ENCODE assay signal across 5 cellular contexts in genomic region chr7:130083497-130083896, GRCh38. TPM values are rescaled to one million over a fixed set of nuclear protein-coding genes. Genes with fewer than 3 reads are reported as not detected.
DNase-seq lines count a peak whose midpoint lies in the region; ATAC-seq, FAIRE-seq and TF ChIP-seq lines count a peak whose summit lies in the region.
"Not testable (repeated sequence)": the region's sequence is repeated elsewhere in the genome, so short reads cannot be mapped to it uniquely, and the experiment has no call there.

No MANE protein-coding gene starts in this region.

- not testable (repeated sequence) for H3K9me3 Mint-ChIP-seq in chondrocyte (ENCODE audit: low read depth); nephron progenitor cell

- H4K8ac ChIP-seq in IMR-90 (ENCODE audit: low read depth in 2 of 2, low read length in 2 of 2): not testable (repeated sequence)

- not testable (repeated sequence) for H3K9me1 ChIP-seq in IMR-90 (ENCODE audit: insufficient read depth, low read length)

- H3K9me3 ChIP-seq in IMR-90 (ENCODE audit: control insufficient read depth, insufficient read depth, low read length); T-helper 17 cell (ENCODE audit: control insufficient read depth, low read length, poor library complexity, severe bottlenecking); HepG2 (ENCODE audit: low read length): not testable (repeated sequence)

- H3K14ac ChIP-seq in IMR-90 (replicated peaks; ENCODE audit: low read depth, low read length): not testable (repeated sequence)

- not testable (repeated sequence) for H4K5ac ChIP-seq in IMR-90 (ENCODE audit: low read depth, low read length)

- not testable (repeated sequence) for H3K27me3 Mint-ChIP-seq in T-helper 17 cell; chondrocyte (ENCODE audit: low read depth); nephron progenitor cell (ENCODE audit: low read depth, poor library complexity)

- not testable (repeated sequence) for ATAC-seq in IMR-90 (ENCODE audit: low read depth); T-helper 17 cell; HepG2

- not testable (repeated sequence) for H3K4me2 ChIP-seq in IMR-90 (ENCODE audit: low read depth, low read length); HepG2 (ENCODE audit: low read depth, low read length)

- H4K20me1 ChIP-seq in IMR-90 (ENCODE audit: insufficient read depth, low read length): peaks cover 17% of the 10 kb centered on the region
- not testable (repeated sequence) for H4K20me1 ChIP-seq in HepG2 (ENCODE audit: insufficient read depth, low read length)

- dilution Hi-C loops in IMR-90 (cut with HindIII; ENCODE audit: low sequenced_read_pairs, unreplicated experiment): not testable (repeated sequence)

- not testable (repeated sequence) for TF ChIP-seq EP300 in HepG2 (IDR thresholded peaks at IDR 0.05; ENCODE audit: low read depth in 2 of 2, low read length in 2 of 2); HepG2 (CRISPR knock-in tag; IDR thresholded peaks at IDR 0.05; ENCODE audit: borderline replicate concordance)

- intact Hi-C loops in IMR-90 (cut with micrococcal nuclease); HepG2 (cut with micrococcal nuclease; ENCODE audit: unreplicated experiment): not testable (repeated sequence)

- H3K9ac ChIP-seq in IMR-90 (ENCODE audit: low read depth, low read length); HepG2 (ENCODE audit: insufficient read depth, low read depth, low read length): not testable (repeated sequence)

- not testable (repeated sequence) for H2BK20ac ChIP-seq in IMR-90 (ENCODE audit: low read depth, low read length)

- not testable (repeated sequence) for H2AK5ac ChIP-seq in IMR-90 (ENCODE audit: low read depth, low read length)

- H3K79me1 ChIP-seq in IMR-90 (ENCODE audit: low read depth in 1 of 2, low read length in 2 of 2): peaks cover 20 to 47% of the 10 kb centered on the region in 2 experiments; a peak in 3 of 4 replicates

- peak overlapping the region; percentile 6 for H3K27ac Mint-ChIP-seq in T-helper 17 cell
- H3K27ac Mint-ChIP-seq in chondrocyte (ENCODE audit: unreplicated experiment): peak overlapping the region; percentile 11
- peak overlapping the region; percentile 23 for H3K27ac Mint-ChIP-seq in nephron progenitor cell

- not testable (repeated sequence) for H3K56ac ChIP-seq in IMR-90 (ENCODE audit: extremely low read depth, insufficient read depth, low read length)

- H3K23ac ChIP-seq in IMR-90 (ENCODE audit: low read depth, low read length): not testable (repeated sequence)

- not testable (repeated sequence) for H3K4me3 ChIP-seq in IMR-90 (ENCODE audit: insufficient read depth, low read depth, low read length); HepG2 (replicated peaks in 1 of 3; ENCODE audit: insufficient read depth in 1 of 3, low read depth in 2 of 3, low read length in 3 of 3)

- not testable (repeated sequence) for H3K4me1 ChIP-seq in IMR-90 (ENCODE audit: control insufficient read depth, insufficient read depth, low read length); HepG2 (ENCODE audit: insufficient read depth, low read length)

- not testable (repeated sequence) for TF ChIP-seq CTCF in IMR-90 (conservative IDR thresholded peaks at IDR 0.05; ENCODE audit: low read depth, low read length); chondrocyte (IDR thresholded peaks at IDR 0.05); HepG2 (CRISPR knock-in tag; IDR thresholded peaks at IDR 0.05); nephron progenitor cell (IDR thresholded peaks at IDR 0.05)

- POLR2A ChIA-PET in IMR-90 (lab: Charles Lee; ENCODE audit: unreplicated experiment): not testable (repeated sequence)
- POLR2A ChIA-PET in HepG2 (lab: Yijun Ruan, JAX): interaction anchor here (1.5 kb wide), 1 partner anchor 13 kb away, joined by 3 read pairs; the partner anchor contains the start of gene KLHDC10

- H4K91ac ChIP-seq in IMR-90 (ENCODE audit: insufficient read depth, low read depth, low read length): not testable (repeated sequence)

- no CpG with 5 or more reads among the region's 4 CpGs for WGBS in IMR-90 (ENCODE audit: extremely low coverage in 2 of 2, insufficient read length in 1 of 2), 2 experiments
- 85% methylated on average over 4 of the region's 4 CpGs for whole genome bisulfite sequencing in HepG2 (ENCODE audit: low lambda C conversion rate)

- not testable (repeated sequence) for H3K27me3 ChIP-seq in IMR-90 (ENCODE audit: control insufficient read depth, insufficient read depth, low read length); HepG2 (ENCODE audit: control insufficient read depth in 1 of 2, insufficient read depth in 2 of 2, low read length in 2 of 2)

- not testable (repeated sequence) for H3K4ac ChIP-seq in IMR-90 (ENCODE audit: low read depth, low read length)

- not testable (repeated sequence) for H3K27ac ChIP-seq in IMR-90 (ENCODE audit: insufficient read depth, low read length); HepG2 (ENCODE audit: extremely low read length, insufficient read depth, low read length)

- not testable (repeated sequence) for BruUV-seq in IMR-90 (replicated peaks; lab: Mats Ljungman, UMichigan); HepG2 (replicated peaks; lab: Mats Ljungman, UMichigan)

- H2AK9ac ChIP-seq in IMR-90 (replicated peaks; ENCODE audit: low read depth, low read length, poor library complexity): not testable (repeated sequence)

- not testable (repeated sequence) for H3K4me3 Mint-ChIP-seq in T-helper 17 cell; chondrocyte (ENCODE audit: unreplicated experiment); nephron progenitor cell

- not testable (repeated sequence) for H3K36me3 ChIP-seq in IMR-90 (ENCODE audit: control insufficient read depth, insufficient read depth, low read length); HepG2 (replicated peaks in 1 of 2; ENCODE audit: control insufficient read depth in 1 of 2, insufficient read depth in 2 of 2, low read length in 2 of 2)

- H2AFZ ChIP-seq in IMR-90 (replicated peaks; ENCODE audit: low read length, poor library complexity); HepG2 (ENCODE audit: low read length): not testable (repeated sequence)

- not testable (repeated sequence) for TF ChIP-seq RAD21 in IMR-90 (IDR thresholded peaks at IDR 0.05; ENCODE audit: low read length); HepG2 (CRISPR knock-in tag; IDR thresholded peaks at IDR 0.05)

- not testable (repeated sequence) for DNase-seq in IMR-90; T-helper 17 cell; chondrocyte (ENCODE audit: low spot score); HepG2 (ENCODE audit: low spot score); nephron progenitor cell

- peaks cover 50% of the 10 kb centered on the region for H3K79me2 ChIP-seq in HepG2 (ENCODE audit: insufficient read depth, low read length)

- CTCF ChIA-PET in IMR-90 (lab: Yijun Ruan, JAX): interaction anchor here (0.6 to 1.1 kb wide), 4 partner anchors 9 to 639 kb away, joined by 3 read pairs; no protein-coding TSS in a partner anchor
- CTCF ChIA-PET in HepG2 (lab: Yijun Ruan, JAX; ENCODE audit: low intra/inter-chr PET ratio, low total read pairs): interaction anchor here (2.0 kb wide), 1 partner anchor 11 kb away, joined by 4 read pairs; no protein-coding TSS in a partner anchor

- H2BK120ac ChIP-seq in IMR-90 (ENCODE audit: low read depth, low read length): not testable (repeated sequence)

- not testable (repeated sequence) for H3K36me3 Mint-ChIP-seq in T-helper 17 cell (ENCODE audit: low read depth); chondrocyte (ENCODE audit: low read depth)
- peaks cover 48% of the 10 kb centered on the region for H3K36me3 Mint-ChIP-seq in nephron progenitor cell (ENCODE audit: low read depth)

- in situ Hi-C loops in IMR-90 (cut with MboI; ENCODE audit: low sequenced_read_pairs); HepG2 (cut with HindIII; ENCODE audit: extremely low pct_ligation_motif_present, low pct_unique_long_range_greater_than_20kb): not testable (repeated sequence)

- H3K18ac ChIP-seq in IMR-90 (ENCODE audit: low read depth, low read length): not testable (repeated sequence)

- peaks cover 29% of the 10 kb centered on the region for H3K4me1 Mint-ChIP-seq in T-helper 17 cell
- H3K4me1 Mint-ChIP-seq in chondrocyte (ENCODE audit: low read depth): peaks cover 29% of the 10 kb centered on the region
- H3K4me1 Mint-ChIP-seq in nephron progenitor cell: not testable (repeated sequence)

- H2BK15ac ChIP-seq in IMR-90 (ENCODE audit: low read depth, low read length): not testable (repeated sequence)

- not testable (repeated sequence) for TF ChIP-seq POLR2A in IMR-90 (IDR thresholded peaks at IDR 0.05; ENCODE audit: low read depth, low read length); HepG2 (IDR thresholded peaks at IDR 0.05; ENCODE audit: insufficient read depth in 1 of 2, low read depth in 2 of 2, low read length in 2 of 2)

- H2BK5ac ChIP-seq in IMR-90 (ENCODE audit: low read depth, low read length, poor library complexity, severe bottlenecking): not testable (repeated sequence)

- not testable (repeated sequence) for FAIRE-seq in HepG2 (lab: Jason Lieb, UNC)

RNA-seq across cellular contexts. Expression of gene KLHDC10, which starts 13.2 kb away (rescaled TPM):
- total RNA-seq in IMR-90 (2012; rRNA removed): 27.1 and 34.2 TPM in 2 replicates
- polyA plus RNA-seq in IMR-90 (2012; rRNA removed): 12.4 and 13.3 TPM in 2 replicates
- 3.1 and 3.2 TPM in 2 replicates for polyA plus RNA-seq in IMR-90 (2012; cell fraction: cytosol; rRNA removed)
- polyA plus RNA-seq in IMR-90 (2012; cell fraction: nucleus; rRNA removed; ENCODE audit: low replicate concordance): 6.6 and 35.5 TPM in 2 replicates
- total RNA-seq in T-helper 17 cell: 10 to 100 TPM; 15.8 to 18.8 TPM
- total RNA-seq in chondrocyte: 28.0 to 32.2 TPM (median 28.0 TPM) in 3 replicates
- total RNA-seq in HepG2 (2016; rRNA removed; fragmentation: Illumina TruSeq; extraction: Trizol): 21.6 and 33.4 TPM in 2 replicates
- total RNA-seq in HepG2 (2016; cell fraction: cytosol; rRNA removed; fragmentation: Illumina TruSeq; extraction: Trizol; ENCODE audit: low read depth): 16.9 and 25.1 TPM in 2 replicates
- total RNA-seq in HepG2 (2016; cell fraction: insoluble cytoplasmic fraction; rRNA removed; fragmentation: Illumina TruSeq; extraction: Trizol): 19.5 and 30.3 TPM in 2 replicates
- 13.0 and 15.5 TPM in 2 replicates for total RNA-seq in HepG2 (2016; cell fraction: membrane; rRNA removed; fragmentation: Illumina TruSeq; extraction: Trizol)
- total RNA-seq in HepG2 (2016; cell fraction: nucleus; rRNA removed; fragmentation: Illumina TruSeq; extraction: Trizol): 14.0 and 16.8 TPM in 2 replicates
- 11.4 and 11.9 TPM in 2 replicates for polyA plus RNA-seq in HepG2 (2011; rRNA removed)
- 7.1 and 10.1 TPM in 2 replicates for polyA plus RNA-seq in HepG2 (2011; cell fraction: cytosol; rRNA removed)
- 8.3 and 10.0 TPM in 2 replicates for polyA plus RNA-seq in HepG2 (2011; cell fraction: nucleus; rRNA removed)
- 11.3 and 12.7 TPM in 2 replicates for polyA plus RNA-seq in HepG2 (2012)
- 1.8 and 2.1 TPM in 2 replicates for polyA plus RNA-seq in HepG2 (2016; cell fraction: cytosol; fragmentation: Illumina TruSeq; extraction: Trizol; ENCODE audit: low read depth)
- 18.3 and 18.7 TPM in 2 replicates for polyA plus RNA-seq in HepG2 (2016; cell fraction: insoluble cytoplasmic fraction; fragmentation: Illumina TruSeq; extraction: Trizol; ENCODE audit: low read depth)
- polyA plus RNA-seq in HepG2 (2016; cell fraction: membrane; fragmentation: Illumina TruSeq; extraction: Trizol; ENCODE audit: low read depth): 2.8 and 3.6 TPM in 2 replicates
- polyA plus RNA-seq in HepG2 (2016; cell fraction: nucleus; fragmentation: Illumina TruSeq; extraction: Trizol; ENCODE audit: insufficient read depth, low read depth): 17.6 and 19.4 TPM in 2 replicates
- 16.6 and 24.5 TPM in 2 replicates for polyA minus RNA-seq in HepG2 (2011; rRNA and poly(A)+ RNA removed; ENCODE audit: low replicate concordance)
- polyA minus RNA-seq in HepG2 (2011; cell fraction: cytosol; rRNA and poly(A)+ RNA removed): 18.1 and 20.4 TPM in 2 replicates
- 11.3 TPM in 2 replicates for polyA minus RNA-seq in HepG2 (2011; cell fraction: nucleus; rRNA and poly(A)+ RNA removed)

RNA-seq across cellular contexts. Expression of gene ZC3HC1, which starts 32.3 kb away (rescaled TPM):
- total RNA-seq in IMR-90 (2012; rRNA removed): 19.4 and 26.3 TPM in 2 replicates
- polyA plus RNA-seq in IMR-90 (2012; rRNA removed): 27.2 and 28.2 TPM in 2 replicates
- polyA plus RNA-seq in IMR-90 (2012; cell fraction: cytosol; rRNA removed): 16.4 and 33.4 TPM in 2 replicates
- 20.6 and 23.4 TPM in 2 replicates for polyA plus RNA-seq in IMR-90 (2012; cell fraction: nucleus; rRNA removed; ENCODE audit: low replicate concordance)
- total RNA-seq in T-helper 17 cell: 10 to 100 TPM in 1 of 2 donors, 1 to 10 TPM in 1; 8.8 to 10.3 TPM
- 12.0 to 15.9 TPM (median 14.7 TPM) in 3 replicates for total RNA-seq in chondrocyte
- total RNA-seq in HepG2 (2016; rRNA removed; fragmentation: Illumina TruSeq; extraction: Trizol): 33.6 and 38.7 TPM in 2 replicates
- 10.4 and 11.8 TPM in 2 replicates for total RNA-seq in HepG2 (2016; cell fraction: cytosol; rRNA removed; fragmentation: Illumina TruSeq; extraction: Trizol; ENCODE audit: low read depth)
- total RNA-seq in HepG2 (2016; cell fraction: insoluble cytoplasmic fraction; rRNA removed; fragmentation: Illumina TruSeq; extraction: Trizol): 29.9 and 43.3 TPM in 2 replicates
- 15.9 and 16.7 TPM in 2 replicates for total RNA-seq in HepG2 (2016; cell fraction: membrane; rRNA removed; fragmentation: Illumina TruSeq; extraction: Trizol)
- total RNA-seq in HepG2 (2016; cell fraction: nucleus; rRNA removed; fragmentation: Illumina TruSeq; extraction: Trizol): 16.3 and 20.0 TPM in 2 replicates
- 25.9 and 28.5 TPM in 2 replicates for polyA plus RNA-seq in HepG2 (2011; rRNA removed)
- polyA plus RNA-seq in HepG2 (2011; cell fraction: cytosol; rRNA removed): 26.0 and 26.9 TPM in 2 replicates
- 23.5 and 24.5 TPM in 2 replicates for polyA plus RNA-seq in HepG2 (2011; cell fraction: nucleus; rRNA removed)
- polyA plus RNA-seq in HepG2 (2012): 15.1 and 16.1 TPM in 2 replicates
- 4.0 and 4.2 TPM in 2 replicates for polyA plus RNA-seq in HepG2 (2016; cell fraction: cytosol; fragmentation: Illumina TruSeq; extraction: Trizol; ENCODE audit: low read depth)
- polyA plus RNA-seq in HepG2 (2016; cell fraction: insoluble cytoplasmic fraction; fragmentation: Illumina TruSeq; extraction: Trizol; ENCODE audit: low read depth): 35.0 and 37.0 TPM in 2 replicates
- 7.7 and 9.6 TPM in 2 replicates for polyA plus RNA-seq in HepG2 (2016; cell fraction: membrane; fragmentation: Illumina TruSeq; extraction: Trizol; ENCODE audit: low read depth)
- 26.9 and 31.5 TPM in 2 replicates for polyA plus RNA-seq in HepG2 (2016; cell fraction: nucleus; fragmentation: Illumina TruSeq; extraction: Trizol; ENCODE audit: insufficient read depth, low read depth)
- polyA minus RNA-seq in HepG2 (2011; rRNA and poly(A)+ RNA removed; ENCODE audit: low replicate concordance): 34.2 and 46.8 TPM in 2 replicates
- polyA minus RNA-seq in HepG2 (2011; cell fraction: cytosol; rRNA and poly(A)+ RNA removed): 12.8 and 16.2 TPM in 2 replicates
- polyA minus RNA-seq in HepG2 (2011; cell fraction: nucleus; rRNA and poly(A)+ RNA removed): 18.2 TPM in 2 replicates
